ENCODE assay signal across 9 cellular contexts in the genomic region with DNA sequence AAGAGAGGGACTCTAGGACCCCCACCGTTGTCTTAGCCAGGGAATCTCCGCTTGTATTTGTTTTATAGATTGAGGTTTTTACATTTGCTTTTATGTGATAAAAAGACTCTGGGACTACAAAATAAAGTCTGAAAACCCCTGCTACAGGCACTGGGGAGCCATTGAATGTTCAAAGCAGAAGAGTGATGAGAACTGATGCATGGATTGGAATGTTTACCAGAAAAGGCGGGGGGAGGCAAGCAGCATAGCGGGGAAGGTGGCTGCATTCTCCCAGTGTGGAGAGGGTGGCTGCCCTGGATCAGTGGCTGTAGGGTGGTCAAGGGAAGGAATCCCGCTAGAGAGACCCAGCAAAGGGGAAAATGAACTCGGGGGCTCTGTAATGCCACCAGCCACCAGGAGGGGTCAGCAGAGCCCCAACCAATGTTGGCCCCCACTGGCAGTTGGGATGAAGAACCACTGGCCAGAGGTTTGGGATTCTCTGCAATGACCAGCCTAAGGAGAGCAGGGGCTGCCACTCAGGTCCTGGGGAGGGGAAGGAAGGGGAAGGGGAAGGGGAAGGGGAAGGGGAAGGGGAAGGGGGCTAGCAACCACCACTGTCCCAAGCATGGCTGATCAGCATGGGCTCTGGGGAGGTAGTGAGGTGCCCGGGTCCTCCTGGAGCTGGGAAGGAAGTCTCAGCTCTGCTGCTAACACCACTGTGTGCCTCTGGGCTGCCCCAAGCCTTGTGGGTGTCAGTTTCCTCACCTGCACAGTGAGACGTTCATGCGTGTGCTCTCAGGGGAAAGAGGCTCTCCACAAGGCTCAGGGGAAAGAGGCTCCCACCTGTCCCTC. TPM values are rescaled to one million over a fixed set of nuclear protein-coding genes. Genes with fewer than 3 reads are reported as not detected.
DNase-seq lines count a peak whose midpoint lies in the region; ATAC-seq and TF ChIP-seq lines count a peak whose summit lies in the region.
"Had no signal": no experiment of that assay in that cellular context is flagged by ENCODE, and none has a peak within 500 bp of the region (broad histone marks: within the 10 kb centered on the region; RNA-seq: fewer than 3 reads in every experiment).

No MANE protein-coding gene starts in this region.

- H3K9me3 ChIP-seq in CD4-positive, CD25-positive, alpha-beta regulatory T cell (ENCODE audit: control insufficient read depth in 2 of 2, low read length in 2 of 2), result no peaks in the 10 kb centered on the region
- H3K9me3 ChIP-seq in SU-DHL-6 (ENCODE audit: insufficient read depth, low read length), result no peaks in the 10 kb centered on the region

- H3K4me1 Mint-ChIP-seq in CD4-positive, CD25-positive, alpha-beta regulatory T cell, result peaks cover 0 to 2% (median 0%) of the 10 kb centered on the region in 4 donors

- DNase-seq in CD4-positive, CD25-positive, alpha-beta regulatory T cell, result peak; percentile 15 to 42 (median 38)
- DNase-seq in HEK293T (ENCODE audit: extremely low spot score) (peak; percentile 95), amniotic epithelial cell (ENCODE audit: low read depth) (peak; percentile 19), hepatic stellate cell (ENCODE audit: low spot score) (peak; percentile 90), ureter (ENCODE audit: low spot score) (no peak)
- peak; percentile 67 for DNase-seq in stimulated activated CD4-positive, alpha-beta T cell treated with anti-CD3 and anti-CD28 coated beads, Interleukin-15, amount 100 ng/mL, for 24 hours

- H4K20me1 ChIP-seq in SU-DHL-6 (ENCODE audit: low read depth, low read length), result no peaks in the 10 kb centered on the region

- no peaks in the 10 kb centered on the region for H3K36me3 Mint-ChIP-seq in CD4-positive, CD25-positive, alpha-beta regulatory T cell

- no peaks in the 10 kb centered on the region for H3K4me1 ChIP-seq in CD4-positive, CD25-positive, alpha-beta regulatory T cell (ENCODE audit: control insufficient read depth, insufficient read depth, low read length, poor library complexity, severe bottlenecking)

- H3K4me2 ChIP-seq in SU-DHL-6 (ENCODE audit: low read depth, low read length, poor library complexity, severe bottlenecking), result no peak overlapping the region

- ATAC-seq in CD4-positive, CD25-positive, alpha-beta regulatory T cell (ENCODE audit: low read depth in 2 of 2), result peak in 1 of 2 donors; percentile 51
- no peak for ATAC-seq in HG03139 (IDR thresholded peaks at IDR 0.05; ENCODE audit: unreplicated experiment)

- no peak overlapping the region for H2AFZ ChIP-seq in SU-DHL-6 (ENCODE audit: low read depth, low read length, severe bottlenecking)

- no peak overlapping the region for H3K4me3 ChIP-seq in CD4-positive, CD25-positive, alpha-beta regulatory T cell (ENCODE audit: low read depth, low read length)
- no peak overlapping the region for H3K4me3 ChIP-seq in SU-DHL-6 (ENCODE audit: insufficient read depth, low read length, poor library complexity, severe bottlenecking)

- H3K9me2 ChIP-seq in SU-DHL-6 (replicated peaks; ENCODE audit: insufficient read depth, low read length), result no peaks in the 10 kb centered on the region

- no peak overlapping the region for H3K27ac Mint-ChIP-seq in CD4-positive, CD25-positive, alpha-beta regulatory T cell
- H3K27ac Mint-ChIP-seq: stimulated activated naive CD8-positive, alpha-beta T cell treated with anti-CD3 and anti-CD28 coated beads, Interleukin-15, Interleukin-2, amounts not matched to agents 100 ng/mL and 50 ng/mL, for 24 hours had no signal

- no peaks in the 10 kb centered on the region for H3K79me2 ChIP-seq in SU-DHL-6 (ENCODE audit: insufficient read depth, low read length)

- no peak overlapping the region for H3K4me3 Mint-ChIP-seq in CD4-positive, CD25-positive, alpha-beta regulatory T cell
- H3K4me3 Mint-ChIP-seq: stimulated activated naive CD8-positive, alpha-beta T cell treated with anti-CD3 and anti-CD28 coated beads, Interleukin-15, Interleukin-2, amounts not matched to agents 100 ng/mL and 50 ng/mL, for 24 hours had no signal

- H3K9ac ChIP-seq in SU-DHL-6 (ENCODE audit: low read length), result no peak overlapping the region

- H3K9me3 Mint-ChIP-seq in CD4-positive, CD25-positive, alpha-beta regulatory T cell, result peaks cover 0 to 1% (median 0%) of the 10 kb centered on the region in 7 donors
- H3K9me3 Mint-ChIP-seq: stimulated activated naive CD8-positive, alpha-beta T cell treated with anti-CD3 and anti-CD28 coated beads, Interleukin-15, Interleukin-2, amounts not matched to agents 100 ng/mL and 50 ng/mL, for 24 hours had no signal

- POLR2A ChIA-PET in HEK293T (lab: Yijun Ruan, JAX), result interaction anchor here (1.5 to 1.7 kb wide), 2 partner anchors 19 to 82 kb away, joined by 3 to 7 read pairs; a partner anchor contains a TSS

- no peaks in the 10 kb centered on the region for H3F3A ChIP-seq in SU-DHL-6 (ENCODE audit: insufficient read depth)

- H3K27me3 ChIP-seq in CD4-positive, CD25-positive, alpha-beta regulatory T cell (ENCODE audit: control insufficient read depth, insufficient read depth, low read length), result no peaks in the 10 kb centered on the region
- H3K27me3 ChIP-seq in SU-DHL-6 (ENCODE audit: low read length), result no peaks in the 10 kb centered on the region; the same call in 1 of the 2 replicates

- H3K27me3 Mint-ChIP-seq in CD4-positive, CD25-positive, alpha-beta regulatory T cell, result peaks cover 5% of the 10 kb centered on the region

- no peaks in the 10 kb centered on the region for H3K36me3 ChIP-seq in CD4-positive, CD25-positive, alpha-beta regulatory T cell (ENCODE audit: control insufficient read depth, insufficient read depth, low read length)
- no peaks in the 10 kb centered on the region for H3K36me3 ChIP-seq in SU-DHL-6 (ENCODE audit: low read length)

- CTCF ChIA-PET in HEK293T (lab: Yijun Ruan, JAX), result interaction anchor here (0.5 to 3.6 kb wide), 13 partner anchors 10 to 312 kb away, joined by 3 to 22 read pairs (median 4); a partner anchor contains a TSS

- TF ChIP-seq CTCF in SU-DHL-6 (IDR thresholded peaks at IDR 0.05; ENCODE audit: insufficient read depth, low read length, poor library complexity, severe bottlenecking), result peak; percentile 79

- no peak overlapping the region for H3K27ac ChIP-seq in CD4-positive, CD25-positive, alpha-beta regulatory T cell (ENCODE audit: insufficient read depth, low read length, poor library complexity, severe bottlenecking)
- H3K27ac ChIP-seq in SU-DHL-6 (ENCODE audit: low read depth, low read length), result no peak overlapping the region

TF ChIP-seq in HEK293T, 16 proteins besides CTCF, POLR2A, EP300 and RAD21:
- TF ChIP-seq CTBP1 (IDR thresholded peaks at IDR 0.05; ENCODE audit: borderline replicate concordance) (no peak), HDGF (IDR thresholded peaks at IDR 0.05; ENCODE audit: borderline replicate concordance) (no peak), L3MBTL2 (conservative IDR thresholded peaks at IDR 0.05) (no peak), BHLHE40 (IDR thresholded peaks at IDR 0.05; ENCODE audit: borderline replicate concordance) (no peak), FOXK2 (IDR thresholded peaks at IDR 0.05) (no peak), NFRKB (IDR thresholded peaks at IDR 0.05) (no peak), SUZ12 (IDR thresholded peaks at IDR 0.05) (no peak), SP1 (IDR thresholded peaks at IDR 0.05) (no peak), ELF4 (IDR thresholded peaks at IDR 0.05) (no peak), FOXA1 (IDR thresholded peaks at IDR 0.05) (no peak), LEF1 (IDR thresholded peaks at IDR 0.05; ENCODE audit: borderline replicate concordance) (no peak)
- TF ChIP-seq, protein P1, sequence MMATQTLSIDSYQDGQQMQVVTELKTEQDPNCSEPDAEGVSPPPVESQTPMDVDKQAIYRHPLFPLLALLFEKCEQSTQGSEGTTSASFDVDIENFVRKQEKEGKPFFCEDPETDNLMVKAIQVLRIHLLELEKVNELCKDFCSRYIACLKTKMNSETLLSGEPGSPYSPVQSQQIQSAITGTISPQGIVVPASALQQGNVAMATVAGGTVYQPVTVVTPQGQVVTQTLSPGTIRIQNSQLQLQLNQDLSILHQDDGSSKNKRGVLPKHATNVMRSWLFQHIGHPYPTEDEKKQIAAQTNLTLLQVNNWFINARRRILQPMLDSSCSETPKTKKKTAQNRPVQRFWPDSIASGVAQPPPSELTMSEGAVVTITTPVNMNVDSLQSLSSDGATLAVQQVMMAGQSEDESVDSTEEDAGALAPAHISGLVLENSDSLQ (IDR thresholded peaks at IDR 0.05), result no peak

RNA-seq across cellular contexts. Expression of a gene that starts 19.2 kb away (rescaled TPM):
- total RNA-seq in CD4-positive, CD25-positive, alpha-beta regulatory T cell, result 58.8 TPM
- polyA plus RNA-seq in CD4-positive, CD25-positive, alpha-beta regulatory T cell, result 100 to 1,000 TPM in 2 of 4 donors, 10 to 100 TPM in 2; 94.2 to 108 (median 101) TPM
- total RNA-seq in ureter, result 76.9 TPM

RNA-seq across cellular contexts. Expression of a gene that starts 40.0 kb away (rescaled TPM):
- total RNA-seq in CD4-positive, CD25-positive, alpha-beta regulatory T cell, result not detected
- polyA plus RNA-seq in CD4-positive, CD25-positive, alpha-beta regulatory T cell, result not detected
- total RNA-seq in ureter, result 110 TPM

RNA-seq across cellular contexts. Expression of a gene that starts 46.3 kb away (rescaled TPM):
- total RNA-seq in CD4-positive, CD25-positive, alpha-beta regulatory T cell, result not detected
- not detected for polyA plus RNA-seq in CD4-positive, CD25-positive, alpha-beta regulatory T cell
- total RNA-seq in ureter, result not detected

Comparison
In these comparisons a context has a peak if more than half of its experiments do, and no peak if none do; other contexts are left out.
1. RNA of a gene that starts 40.0 kb away (total RNA-seq): 110 TPM in ureter (single experiment); not detected in CD4-positive, CD25-positive, alpha-beta regulatory T cell (single experiment); every median in the first group is over 10 times any median in the second.